1 cellular context compared by ENCODE assay signal in the genomic region with DNA sequence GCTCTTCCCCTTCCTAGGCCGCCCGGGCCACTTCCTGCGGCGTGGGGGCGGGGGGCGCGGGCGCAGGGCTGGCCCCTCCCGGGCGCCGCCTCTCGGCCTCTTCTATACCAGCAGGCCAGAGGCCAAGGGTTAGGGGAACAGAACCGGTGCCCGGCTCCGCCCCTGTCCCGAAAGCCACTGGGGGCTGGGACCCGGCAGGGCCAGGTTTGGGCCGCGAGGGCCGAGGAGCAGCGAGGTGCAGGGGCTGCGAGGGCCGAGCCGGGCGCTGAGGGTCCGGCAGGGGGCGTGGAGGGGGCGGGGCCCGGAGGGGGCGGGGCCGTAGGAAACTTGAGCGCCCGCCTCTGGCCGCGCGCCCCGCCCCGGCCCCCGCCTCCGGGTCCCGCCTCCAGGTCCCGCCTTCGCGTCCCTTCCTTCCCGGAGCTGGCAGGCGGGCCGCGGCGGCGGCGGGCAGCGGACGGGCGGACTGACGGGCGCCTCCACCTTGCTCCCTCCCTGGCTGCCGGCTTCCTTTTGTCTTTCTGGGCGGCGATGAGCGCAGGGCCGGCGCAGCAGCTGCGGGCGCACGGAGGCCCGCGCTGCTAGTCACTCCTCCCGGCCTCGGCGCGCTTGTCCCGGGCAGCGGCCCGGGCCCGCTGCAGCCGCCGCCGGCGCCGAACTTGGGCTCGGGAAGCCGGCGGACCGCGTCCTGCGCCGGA.
TF ChIP-seq lines count a peak whose summit lies in the region.

A gene (plus strand): TSS at position 426 of the 695 bp plus-strand sequence. CDS start 116,854 bp downstream, outside the sequence.

TF ChIP-seq in HepG2, 621 proteins besides CTCF, POLR2A, EP300 and RAD21 (continued from another document and continues in another):
- TF ChIP-seq, protein P1, sequence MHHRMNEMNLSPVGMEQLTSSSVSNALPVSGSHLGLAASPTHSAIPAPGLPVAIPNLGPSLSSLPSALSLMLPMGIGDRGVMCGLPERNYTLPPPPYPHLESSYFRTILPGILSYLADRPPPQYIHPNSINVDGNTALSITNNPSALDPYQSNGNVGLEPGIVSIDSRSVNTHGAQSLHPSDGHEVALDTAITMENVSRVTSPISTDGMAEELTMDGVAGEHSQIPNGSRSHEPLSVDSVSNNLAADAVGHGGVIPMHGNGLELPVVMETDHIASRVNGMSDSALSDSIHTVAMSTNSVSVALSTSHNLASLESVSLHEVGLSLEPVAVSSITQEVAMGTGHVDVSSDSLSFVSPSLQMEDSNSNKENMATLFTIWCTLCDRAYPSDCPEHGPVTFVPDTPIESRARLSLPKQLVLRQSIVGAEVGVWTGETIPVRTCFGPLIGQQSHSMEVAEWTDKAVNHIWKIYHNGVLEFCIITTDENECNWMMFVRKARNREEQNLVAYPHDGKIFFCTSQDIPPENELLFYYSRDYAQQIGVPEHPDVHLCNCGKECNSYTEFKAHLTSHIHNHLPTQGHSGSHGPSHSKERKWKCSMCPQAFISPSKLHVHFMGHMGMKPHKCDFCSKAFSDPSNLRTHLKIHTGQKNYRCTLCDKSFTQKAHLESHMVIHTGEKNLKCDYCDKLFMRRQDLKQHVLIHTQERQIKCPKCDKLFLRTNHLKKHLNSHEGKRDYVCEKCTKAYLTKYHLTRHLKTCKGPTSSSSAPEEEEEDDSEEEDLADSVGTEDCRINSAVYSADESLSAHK (CRISPR knock-in tag; IDR thresholded peaks at IDR 0.05; ENCODE audit: borderline replicate concordance): no peak
- TF ChIP-seq SRSF9 (IDR thresholded peaks at IDR 0.05; ENCODE audit: borderline replicate concordance, insufficient read depth, low read depth, low read length, poor library complexity, severe bottlenecking) (no peak), MXD4 (CRISPR knock-in tag; IDR thresholded peaks at IDR 0.05) (peak; percentile 30; the same call in 1 of the 2 replicates), ZFP36L1 (CRISPR knock-in tag; IDR thresholded peaks at IDR 0.05) (peak; percentile 45; the same call in 1 of the 2 replicates), PRMT3 (CRISPR knock-in tag; IDR thresholded peaks at IDR 0.05; ENCODE audit: borderline replicate concordance, low read depth) (no peak), NONO (IDR thresholded peaks at IDR 0.05) (no peak), NONO (CRISPR knock-in tag; conservative IDR thresholded peaks at IDR 0.05) (peak; percentile 77), SMARCC2 (IDR thresholded peaks at IDR 0.05) (no peak), ZNF530 (CRISPR knock-in tag; IDR thresholded peaks at IDR 0.05; ENCODE audit: low read depth) (no peak), CBX1 (IDR thresholded peaks at IDR 0.05; ENCODE audit: low read depth) (no peak), ZNF790 (CRISPR knock-in tag; IDR thresholded peaks at IDR 0.05; ENCODE audit: borderline replicate concordance) (no peak; the same call in 1 of the 2 replicates), SALL2 (CRISPR knock-in tag; IDR thresholded peaks at IDR 0.05) (peak; percentile 58), PITX1 (CRISPR knock-in tag; IDR thresholded peaks at IDR 0.05) (no peak), HDAC6 (IDR thresholded peaks at IDR 0.05; ENCODE audit: low read depth, low read length) (no peak), ZBTB7B (CRISPR knock-in tag; IDR thresholded peaks at IDR 0.05) (peak; percentile 97), ZBTB42 (CRISPR knock-in tag; IDR thresholded peaks at IDR 0.05) (no peak; the same call in 1 of the 2 replicates), TBX3 (IDR thresholded peaks at IDR 0.05; ENCODE audit: borderline replicate concordance) (no peak), RFX1 (IDR thresholded peaks at IDR 0.05) (no peak), MBD4 (IDR thresholded peaks at IDR 0.05; ENCODE audit: borderline replicate concordance, low read length) (no peak), ZNF431 (CRISPR knock-in tag; IDR thresholded peaks at IDR 0.05; ENCODE audit: borderline replicate concordance, low read depth) (peak; percentile 22; the same call in 1 of the 2 replicates), RBM39 (IDR thresholded peaks at IDR 0.05; ENCODE audit: low read depth, low read length, poor library complexity, severe bottlenecking) (no peak), PCBP1 (IDR thresholded peaks at IDR 0.05; ENCODE audit: borderline replicate concordance, low read depth, low read length) (no peak), NFRKB (IDR thresholded peaks at IDR 0.05) (no peak), MTA3 (CRISPR knock-in tag; IDR thresholded peaks at IDR 0.05) (no peak), ZNF484 (CRISPR knock-in tag; IDR thresholded peaks at IDR 0.05; ENCODE audit: borderline replicate concordance, low read depth) (no peak; the same call in 1 of the 2 replicates), ZNF607 (CRISPR knock-in tag; IDR thresholded peaks at IDR 0.05; ENCODE audit: borderline replicate concordance) (no peak), ZNF441 (CRISPR knock-in tag; IDR thresholded peaks at IDR 0.05; ENCODE audit: borderline replicate concordance) (0 out of 2 replicates have a peak, but pooled peaks have one; percentile 47), ZNF20 (CRISPR knock-in tag; IDR thresholded peaks at IDR 0.05) (no peak), TP53 (CRISPR knock-in tag; conservative IDR thresholded peaks at IDR 0.05) (no peak), PHB2 (IDR thresholded peaks at IDR 0.05; ENCODE audit: partially characterized antibody) (no peak)
- TF ChIP-seq, protein P2, sequence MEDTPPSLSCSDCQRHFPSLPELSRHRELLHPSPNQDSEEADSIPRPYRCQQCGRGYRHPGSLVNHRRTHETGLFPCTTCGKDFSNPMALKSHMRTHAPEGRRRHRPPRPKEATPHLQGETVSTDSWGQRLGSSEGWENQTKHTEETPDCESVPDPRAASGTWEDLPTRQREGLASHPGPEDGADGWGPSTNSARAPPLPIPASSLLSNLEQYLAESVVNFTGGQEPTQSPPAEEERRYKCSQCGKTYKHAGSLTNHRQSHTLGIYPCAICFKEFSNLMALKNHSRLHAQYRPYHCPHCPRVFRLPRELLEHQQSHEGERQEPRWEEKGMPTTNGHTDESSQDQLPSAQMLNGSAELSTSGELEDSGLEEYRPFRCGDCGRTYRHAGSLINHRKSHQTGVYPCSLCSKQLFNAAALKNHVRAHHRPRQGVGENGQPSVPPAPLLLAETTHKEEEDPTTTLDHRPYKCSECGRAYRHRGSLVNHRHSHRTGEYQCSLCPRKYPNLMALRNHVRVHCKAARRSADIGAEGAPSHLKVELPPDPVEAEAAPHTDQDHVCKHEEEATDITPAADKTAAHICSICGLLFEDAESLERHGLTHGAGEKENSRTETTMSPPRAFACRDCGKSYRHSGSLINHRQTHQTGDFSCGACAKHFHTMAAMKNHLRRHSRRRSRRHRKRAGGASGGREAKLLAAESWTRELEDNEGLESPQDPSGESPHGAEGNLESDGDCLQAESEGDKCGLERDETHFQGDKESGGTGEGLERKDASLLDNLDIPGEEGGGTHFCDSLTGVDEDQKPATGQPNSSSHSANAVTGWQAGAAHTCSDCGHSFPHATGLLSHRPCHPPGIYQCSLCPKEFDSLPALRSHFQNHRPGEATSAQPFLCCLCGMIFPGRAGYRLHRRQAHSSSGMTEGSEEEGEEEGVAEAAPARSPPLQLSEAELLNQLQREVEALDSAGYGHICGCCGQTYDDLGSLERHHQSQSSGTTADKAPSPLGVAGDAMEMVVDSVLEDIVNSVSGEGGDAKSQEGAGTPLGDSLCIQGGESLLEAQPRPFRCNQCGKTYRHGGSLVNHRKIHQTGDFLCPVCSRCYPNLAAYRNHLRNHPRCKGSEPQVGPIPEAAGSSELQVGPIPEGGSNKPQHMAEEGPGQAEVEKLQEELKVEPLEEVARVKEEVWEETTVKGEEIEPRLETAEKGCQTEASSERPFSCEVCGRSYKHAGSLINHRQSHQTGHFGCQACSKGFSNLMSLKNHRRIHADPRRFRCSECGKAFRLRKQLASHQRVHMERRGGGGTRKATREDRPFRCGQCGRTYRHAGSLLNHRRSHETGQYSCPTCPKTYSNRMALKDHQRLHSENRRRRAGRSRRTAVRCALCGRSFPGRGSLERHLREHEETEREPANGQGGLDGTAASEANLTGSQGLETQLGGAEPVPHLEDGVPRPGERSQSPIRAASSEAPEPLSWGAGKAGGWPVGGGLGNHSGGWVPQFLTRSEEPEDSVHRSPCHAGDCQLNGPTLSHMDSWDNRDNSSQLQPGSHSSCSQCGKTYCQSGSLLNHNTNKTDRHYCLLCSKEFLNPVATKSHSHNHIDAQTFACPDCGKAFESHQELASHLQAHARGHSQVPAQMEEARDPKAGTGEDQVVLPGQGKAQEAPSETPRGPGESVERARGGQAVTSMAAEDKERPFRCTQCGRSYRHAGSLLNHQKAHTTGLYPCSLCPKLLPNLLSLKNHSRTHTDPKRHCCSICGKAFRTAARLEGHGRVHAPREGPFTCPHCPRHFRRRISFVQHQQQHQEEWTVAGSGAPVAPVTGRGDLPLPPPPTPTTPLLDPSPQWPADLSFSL (CRISPR knock-in tag; IDR thresholded peaks at IDR 0.05): no peak
- TF ChIP-seq, protein P3, sequence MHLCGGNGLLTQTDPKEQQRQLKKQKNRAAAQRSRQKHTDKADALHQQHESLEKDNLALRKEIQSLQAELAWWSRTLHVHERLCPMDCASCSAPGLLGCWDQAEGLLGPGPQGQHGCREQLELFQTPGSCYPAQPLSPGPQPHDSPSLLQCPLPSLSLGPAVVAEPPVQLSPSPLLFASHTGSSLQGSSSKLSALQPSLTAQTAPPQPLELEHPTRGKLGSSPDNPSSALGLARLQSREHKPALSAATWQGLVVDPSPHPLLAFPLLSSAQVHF (CRISPR knock-in tag; IDR thresholded peaks at IDR 0.05): no peak
- TF ChIP-seq, protein P4, sequence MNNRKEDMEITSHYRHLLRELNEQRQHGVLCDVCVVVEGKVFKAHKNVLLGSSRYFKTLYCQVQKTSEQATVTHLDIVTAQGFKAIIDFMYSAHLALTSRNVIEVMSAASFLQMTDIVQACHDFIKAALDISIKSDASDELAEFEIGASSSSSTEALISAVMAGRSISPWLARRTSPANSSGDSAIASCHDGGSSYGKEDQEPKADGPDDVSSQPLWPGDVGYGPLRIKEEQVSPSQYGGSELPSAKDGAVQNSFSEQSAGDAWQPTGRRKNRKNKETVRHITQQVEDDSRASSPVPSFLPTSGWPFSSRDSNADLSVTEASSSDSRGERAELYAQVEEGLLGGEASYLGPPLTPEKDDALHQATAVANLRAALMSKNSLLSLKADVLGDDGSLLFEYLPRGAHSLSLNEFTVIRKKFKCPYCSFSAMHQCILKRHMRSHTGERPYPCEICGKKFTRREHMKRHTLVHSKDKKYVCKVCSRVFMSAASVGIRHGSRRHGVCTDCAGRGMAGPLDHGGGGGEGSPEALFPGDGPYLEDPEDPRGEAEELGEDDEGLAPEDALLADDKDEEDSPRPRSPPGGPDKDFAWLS (CRISPR knock-in tag; IDR thresholded peaks at IDR 0.05; ENCODE audit: borderline replicate concordance): no peak
- TF ChIP-seq, protein P5, sequence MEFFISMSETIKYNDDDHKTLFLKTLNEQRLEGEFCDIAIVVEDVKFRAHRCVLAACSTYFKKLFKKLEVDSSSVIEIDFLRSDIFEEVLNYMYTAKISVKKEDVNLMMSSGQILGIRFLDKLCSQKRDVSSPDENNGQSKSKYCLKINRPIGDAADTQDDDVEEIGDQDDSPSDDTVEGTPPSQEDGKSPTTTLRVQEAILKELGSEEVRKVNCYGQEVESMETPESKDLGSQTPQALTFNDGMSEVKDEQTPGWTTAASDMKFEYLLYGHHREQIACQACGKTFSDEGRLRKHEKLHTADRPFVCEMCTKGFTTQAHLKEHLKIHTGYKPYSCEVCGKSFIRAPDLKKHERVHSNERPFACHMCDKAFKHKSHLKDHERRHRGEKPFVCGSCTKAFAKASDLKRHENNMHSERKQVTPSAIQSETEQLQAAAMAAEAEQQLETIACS (CRISPR knock-in tag; IDR thresholded peaks at IDR 0.05): no peak
- TF ChIP-seq, protein P6, sequence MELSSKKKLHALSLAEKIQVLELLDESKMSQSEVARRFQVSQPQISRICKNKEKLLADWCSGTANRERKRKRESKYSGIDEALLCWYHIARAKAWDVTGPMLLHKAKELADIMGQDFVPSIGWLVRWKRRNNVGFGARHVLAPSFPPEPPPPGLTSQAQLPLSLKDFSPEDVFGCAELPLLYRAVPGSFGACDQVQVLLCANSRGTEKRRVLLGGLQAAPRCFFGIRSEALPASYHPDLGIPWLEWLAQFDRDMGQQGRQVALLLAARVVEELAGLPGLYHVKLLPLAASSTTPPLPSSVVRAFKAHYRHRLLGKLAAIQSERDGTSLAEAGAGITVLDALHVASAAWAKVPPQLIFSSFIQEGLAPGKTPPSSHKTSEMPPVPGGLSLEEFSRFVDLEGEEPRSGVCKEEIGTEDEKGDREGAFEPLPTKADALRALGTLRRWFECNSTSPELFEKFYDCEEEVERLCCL (CRISPR knock-in tag; IDR thresholded peaks at IDR 0.05; ENCODE audit: borderline replicate concordance): no peak
- TF ChIP-seq, protein P7, sequence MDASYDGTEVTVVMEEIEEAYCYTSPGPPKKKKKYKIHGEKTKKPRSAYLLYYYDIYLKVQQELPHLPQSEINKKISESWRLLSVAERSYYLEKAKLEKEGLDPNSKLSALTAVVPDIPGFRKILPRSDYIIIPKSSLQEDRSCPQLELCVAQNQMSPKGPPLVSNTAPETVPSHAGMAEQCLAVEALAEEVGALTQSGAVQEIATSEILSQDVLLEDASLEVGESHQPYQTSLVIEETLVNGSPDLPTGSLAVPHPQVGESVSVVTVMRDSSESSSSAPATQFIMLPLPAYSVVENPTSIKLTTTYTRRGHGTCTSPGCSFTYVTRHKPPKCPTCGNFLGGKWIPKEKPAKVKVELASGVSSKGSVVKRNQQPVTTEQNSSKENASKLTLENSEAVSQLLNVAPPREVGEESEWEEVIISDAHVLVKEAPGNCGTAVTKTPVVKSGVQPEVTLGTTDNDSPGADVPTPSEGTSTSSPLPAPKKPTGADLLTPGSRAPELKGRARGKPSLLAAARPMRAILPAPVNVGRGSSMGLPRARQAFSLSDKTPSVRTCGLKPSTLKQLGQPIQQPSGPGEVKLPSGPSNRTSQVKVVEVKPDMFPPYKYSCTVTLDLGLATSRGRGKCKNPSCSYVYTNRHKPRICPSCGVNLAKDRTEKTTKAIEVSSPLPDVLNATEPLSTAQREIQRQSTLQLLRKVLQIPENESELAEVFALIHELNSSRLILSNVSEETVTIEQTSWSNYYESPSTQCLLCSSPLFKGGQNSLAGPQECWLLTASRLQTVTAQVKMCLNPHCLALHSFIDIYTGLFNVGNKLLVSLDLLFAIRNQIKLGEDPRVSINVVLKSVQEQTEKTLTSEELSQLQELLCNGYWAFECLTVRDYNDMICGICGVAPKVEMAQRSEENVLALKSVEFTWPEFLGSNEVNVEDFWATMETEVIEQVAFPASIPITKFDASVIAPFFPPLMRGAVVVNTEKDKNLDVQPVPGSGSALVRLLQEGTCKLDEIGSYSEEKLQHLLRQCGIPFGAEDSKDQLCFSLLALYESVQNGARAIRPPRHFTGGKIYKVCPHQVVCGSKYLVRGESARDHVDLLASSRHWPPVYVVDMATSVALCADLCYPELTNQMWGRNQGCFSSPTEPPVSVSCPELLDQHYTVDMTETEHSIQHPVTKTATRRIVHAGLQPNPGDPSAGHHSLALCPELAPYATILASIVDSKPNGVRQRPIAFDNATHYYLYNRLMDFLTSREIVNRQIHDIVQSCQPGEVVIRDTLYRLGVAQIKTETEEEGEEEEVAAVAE (CRISPR knock-in tag; IDR thresholded peaks at IDR 0.05; ENCODE audit: borderline replicate concordance): no peak
- TF ChIP-seq, protein P8, sequence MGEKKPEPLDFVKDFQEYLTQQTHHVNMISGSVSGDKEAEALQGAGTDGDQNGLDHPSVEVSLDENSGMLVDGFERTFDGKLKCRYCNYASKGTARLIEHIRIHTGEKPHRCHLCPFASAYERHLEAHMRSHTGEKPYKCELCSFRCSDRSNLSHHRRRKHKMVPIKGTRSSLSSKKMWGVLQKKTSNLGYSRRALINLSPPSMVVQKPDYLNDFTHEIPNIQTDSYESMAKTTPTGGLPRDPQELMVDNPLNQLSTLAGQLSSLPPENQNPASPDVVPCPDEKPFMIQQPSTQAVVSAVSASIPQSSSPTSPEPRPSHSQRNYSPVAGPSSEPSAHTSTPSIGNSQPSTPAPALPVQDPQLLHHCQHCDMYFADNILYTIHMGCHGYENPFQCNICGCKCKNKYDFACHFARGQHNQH (CRISPR knock-in tag; IDR thresholded peaks at IDR 0.05): peak; percentile 65; the same call in 1 of the 2 replicates
